1 cellular context compared by ENCODE assay signal in genomic region chr19:6460099-6460884, GRCh38.
TF ChIP-seq lines count a peak whose summit lies in the region.

No MANE protein-coding gene starts in this region.

TF ChIP-seq in GM12878, 131 proteins besides CTCF, POLR2A, EP300 and RAD21 (continued from another document and continues in another):
- 0 out of 2 replicates have a peak, but pooled peaks have one; percentile 10 for TF ChIP-seq ZBTB40 (IDR thresholded peaks at IDR 0.05; ENCODE audit: borderline replicate concordance)
- no peak for TF ChIP-seq SIX5 (IDR thresholded peaks at IDR 0.05; ENCODE audit: low read depth, low read length, severe bottlenecking)
- TF ChIP-seq CBX3 (IDR thresholded peaks at IDR 0.05; ENCODE audit: borderline replicate concordance, low read depth): no peak
- no peak for TF ChIP-seq NR2C1 (IDR thresholded peaks at IDR 0.05)
- TF ChIP-seq ZBED1 (IDR thresholded peaks at IDR 0.05; ENCODE audit: borderline replicate concordance): no peak
- TF ChIP-seq POU2F2 (IDR thresholded peaks at IDR 0.05; ENCODE audit: borderline replicate concordance, low read depth, low read length): peak; percentile 65; the same call in 1 of the 3 replicates
- no peak for TF ChIP-seq CBFB (IDR thresholded peaks at IDR 0.05; ENCODE audit: low read depth)
- TF ChIP-seq LARP7 (IDR thresholded peaks at IDR 0.05): peak; percentile 25; the same call in 1 of the 2 replicates
- TF ChIP-seq CEBPZ (IDR thresholded peaks at IDR 0.05; ENCODE audit: low read depth, low read length): no peak
- TF ChIP-seq GABPA (IDR thresholded peaks at IDR 0.05; ENCODE audit: low read depth): no peak
- no peak for TF ChIP-seq RBBP5 (conservative IDR thresholded peaks at IDR 0.05)
- TF ChIP-seq NKRF (conservative IDR thresholded peaks at IDR 0.05): peak; percentile 4; the same call in 1 of the 2 replicates
- TF ChIP-seq RB1 (IDR thresholded peaks at IDR 0.05; ENCODE audit: borderline replicate concordance): peak; percentile 65; the same call in 1 of the 2 replicates
- TF ChIP-seq ZNF384 (IDR thresholded peaks at IDR 0.05; ENCODE audit: borderline replicate concordance, low read depth, low read length): no peak
- TF ChIP-seq BRCA1 (IDR thresholded peaks at IDR 0.05; ENCODE audit: low read depth, low read length): no peak
- peak; percentile 68; the same call in 1 of the 2 replicates for TF ChIP-seq DPF2 (IDR thresholded peaks at IDR 0.05)
- no peak for TF ChIP-seq RCOR1 (conservative IDR thresholded peaks at IDR 0.05; ENCODE audit: low read depth, low read length)
- peak; percentile 96 for TF ChIP-seq RELB (IDR thresholded peaks at IDR 0.05; ENCODE audit: low read depth)
- peak; percentile 73; the same call in 1 of the 2 replicates for TF ChIP-seq STAT1 (conservative IDR thresholded peaks at IDR 0.05)
- 0 out of 2 replicates have a peak, but pooled peaks have one; percentile 21 for TF ChIP-seq YY1 (IDR thresholded peaks at IDR 0.05; ENCODE audit: low read depth, low read length)
- no peak for TF ChIP-seq HSF1 (IDR thresholded peaks at IDR 0.05; ENCODE audit: low read depth, low read length)
- no peak for TF ChIP-seq NR2C2 (IDR thresholded peaks at IDR 0.05; ENCODE audit: borderline replicate concordance, control insufficient read depth, insufficient read length, low read depth)
- no peak for TF ChIP-seq FOXM1 (IDR thresholded peaks at IDR 0.05; ENCODE audit: low read depth, low read length)
- TF ChIP-seq SMAD5 (IDR thresholded peaks at IDR 0.05; ENCODE audit: low read depth): 0 out of 2 replicates have a peak, but pooled peaks have one; percentile 57
- no peak for TF ChIP-seq ZBTB33 (IDR thresholded peaks at IDR 0.05)
- no peak for TF ChIP-seq STAT3 (IDR thresholded peaks at IDR 0.05; ENCODE audit: low read depth, low read length)
- TF ChIP-seq FOXK2 (IDR thresholded peaks at IDR 0.05): no peak
- TF ChIP-seq IRF5 (IDR thresholded peaks at IDR 0.05; ENCODE audit: borderline replicate concordance): no peak
- TF ChIP-seq TBL1XR1 (IDR thresholded peaks at IDR 0.05; ENCODE audit: low read depth, low read length): 0 out of 2 replicates have a peak, but pooled peaks have one; percentile 27
- TF ChIP-seq CEBPB (IDR thresholded peaks at IDR 0.05; ENCODE audit: borderline replicate concordance in 1 of 2, low read depth in 2 of 2, low read length in 2 of 2): no peak
- TF ChIP-seq SUPT20H (IDR thresholded peaks at IDR 0.05; ENCODE audit: borderline replicate concordance, control insufficient read depth, low read depth, low read length): no peak
- TF ChIP-seq USF1 (IDR thresholded peaks at IDR 0.05; ENCODE audit: borderline replicate concordance, extremely low read length, insufficient read depth, low read depth, low read length): no peak
- no peak for TF ChIP-seq HCFC1 (IDR thresholded peaks at IDR 0.05; ENCODE audit: low read length)
- no peak for TF ChIP-seq FOS (IDR thresholded peaks at IDR 0.05; ENCODE audit: borderline replicate concordance, extremely low read depth, insufficient read length)
- TF ChIP-seq ESRRA (IDR thresholded peaks at IDR 0.05; ENCODE audit: low read length): 0 out of 2 replicates have a peak, but pooled peaks have one; percentile 24
- no peak for TF ChIP-seq MEF2A (IDR thresholded peaks at IDR 0.05; ENCODE audit: insufficient read depth, low read depth, low read length)
- no peak for TF ChIP-seq KAT2A (conservative IDR thresholded peaks at IDR 0.05; ENCODE audit: control insufficient read depth, low read depth, low read length)
- no peak for TF ChIP-seq MAX (IDR thresholded peaks at IDR 0.05; ENCODE audit: low read depth, low read length)
- TF ChIP-seq ASH2L (IDR thresholded peaks at IDR 0.05; ENCODE audit: borderline replicate concordance, low read depth): no peak
- no peak for TF ChIP-seq NFYA (IDR thresholded peaks at IDR 0.05; ENCODE audit: borderline replicate concordance, low read depth, low read length)
